In genomic region chr3:66253790-66254620, GRCh38 we compare ENCODE assay signal across 9 cellular contexts. TPM values are rescaled to one million over a fixed set of nuclear protein-coding genes. Genes with fewer than 3 reads are reported as not detected.
DNase-seq lines count a peak whose midpoint lies in the region; ATAC-seq and TF ChIP-seq lines count a peak whose summit lies in the region.
"Had no signal": no experiment of that assay in that cellular context is flagged by ENCODE, and none has a peak within 500 bp of the region (broad histone marks: within the 10 kb centered on the region; RNA-seq: fewer than 3 reads in every experiment).

No MANE protein-coding gene starts in this region.

- TF ChIP-seq CTCF in coronary artery (IDR thresholded peaks at IDR 0.05) = peak; percentile 60

- DNase-seq in NCI-H1105 treated with DMSO at 0.1 percent for 48 hours (lab: John Stamatoyannopoulos, UW) (peak; percentile 4), NCI-H1105 (lab: John Stamatoyannopoulos, UW) (no peak), NAMALWA (ENCODE audit: low spot score) (peak; percentile 41), coronary artery (ENCODE audit: low spot score) (no peak), naive B cell (peak; percentile 34), NCI-H1436 (lab: John Stamatoyannopoulos, UW) (no peak)
- no peak for DNase-seq in stimulated activated CD4-positive, alpha-beta T cell treated with anti-CD3 and anti-CD28 coated beads, Interleukin-1b, Interleukin-23, amount 100 ng/mL, for 48 hours

- H3K4me3 Mint-ChIP-seq in naive B cell = no peak overlapping the region
- H3K4me3 Mint-ChIP-seq: CD8-positive, alpha-beta memory T cell had no signal

- peak in 1 of 2 donors; percentile 21 for ATAC-seq in naive B cell (ENCODE audit: low read depth in 2 of 2)
- ATAC-seq in HG03469 (IDR thresholded peaks at IDR 0.05; ENCODE audit: unreplicated experiment) = no peak

- H3K27ac ChIP-seq in coronary artery = no peak overlapping the region

- peaks cover 17% of the 10 kb centered on the region in 2 donors for H3K36me3 Mint-ChIP-seq in naive B cell

- no peaks in the 10 kb centered on the region for H3K9me3 Mint-ChIP-seq in naive B cell
- H3K9me3 Mint-ChIP-seq: CD8-positive, alpha-beta memory T cell had no signal

- H3K27me3 Mint-ChIP-seq in naive B cell = no peaks in the 10 kb centered on the region
- H3K27me3 Mint-ChIP-seq: CD8-positive, alpha-beta memory T cell had no signal

- peaks cover 8 to 25% (median 21%) of the 10 kb centered on the region in 3 donors for H3K4me1 Mint-ChIP-seq in naive B cell

- H3K27ac Mint-ChIP-seq in naive B cell = no peak overlapping the region

- no peak overlapping the region for H3K4me3 ChIP-seq in coronary artery

RNA-seq across cellular contexts. Expression of gene SLC25A26, which starts 33.2 kb away (rescaled TPM):
- 10 to 100 TPM; 25.9 to 80.1 (median 35.3) TPM for polyA plus RNA-seq in naive B cell (ENCODE audit: low read depth in 6 of 6)

Comparison
In these comparisons a context has a peak if more than half of its experiments do, and no peak if none do; other contexts are left out.
1. DNase-seq: peak in NCI-H1105 treated with DMSO at 0.1 percent for 48 hours (single experiment), NAMALWA (single experiment) and naive B cell (single experiment); none in NCI-H1105 (single experiment), coronary artery (single experiment), stimulated activated CD4-positive, alpha-beta T cell treated with anti-CD3 and anti-CD28 coated beads, Interleukin-1b, Interleukin-23, amount 100 ng/mL, for 48 hours (single experiment) and NCI-H1436 (single experiment).